In the genomic region with DNA sequence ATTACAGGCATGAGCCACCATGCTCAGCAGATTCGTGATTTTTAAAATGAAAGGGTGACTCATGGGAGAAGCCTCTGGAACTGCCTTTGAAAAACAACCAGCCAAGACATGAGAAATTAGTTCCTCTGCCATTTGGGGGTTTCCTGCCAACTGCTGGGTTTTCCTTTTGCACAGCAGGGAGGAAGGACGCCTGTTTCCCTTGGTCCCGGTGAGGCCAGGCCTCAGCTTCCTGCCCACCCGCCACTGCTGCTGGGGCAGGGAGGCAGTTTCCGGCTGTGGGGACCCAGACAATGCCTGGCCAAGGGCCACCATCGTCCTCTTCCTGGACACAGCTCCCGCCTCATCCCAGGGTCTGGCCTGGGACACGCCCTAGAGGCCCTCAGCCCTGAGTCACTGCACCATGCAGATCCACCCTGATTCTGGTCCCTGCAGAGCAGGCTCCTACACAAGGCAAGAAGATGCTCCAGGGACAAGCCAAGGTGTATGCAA, we compare ENCODE assay signal across 8 cellular contexts. TPM values are rescaled to one million over a fixed set of nuclear protein-coding genes. Genes with fewer than 3 reads are reported as not detected.
DNase-seq lines count a peak whose midpoint lies in the region; ATAC-seq and TF ChIP-seq lines count a peak whose summit lies in the region.

No MANE protein-coding gene starts in this region.

- H3K27me3 ChIP-seq in ovary, result no peaks in the 10 kb centered on the region
- H3K27me3 ChIP-seq in endodermal cell (ENCODE audit: control insufficient read depth, insufficient read depth, low read length, poor library complexity, severe bottlenecking), result no peaks in the 10 kb centered on the region

- H3K4me1 ChIP-seq in ovary (ENCODE audit: insufficient read depth) (peaks cover 12% of the 10 kb centered on the region), endodermal cell (ENCODE audit: control insufficient read depth, insufficient read depth, low read length) (peaks cover 8% of the 10 kb centered on the region)

- no peak overlapping the region for H3K9ac ChIP-seq in endodermal cell (ENCODE audit: extremely low read depth, low read length, poor library complexity, severe bottlenecking)

- H3K4me3 Mint-ChIP-seq in HFFc6, result peak overlapping the region; percentile 29
- H3K4me3 Mint-ChIP-seq in T-helper 17 cell, result no peak overlapping the region
- no peak overlapping the region for H3K4me3 Mint-ChIP-seq in endodermal cell

- H3K27ac Mint-ChIP-seq in HFFc6 (peak overlapping the region; percentile 96), T-helper 17 cell (peak overlapping the region; percentile 88), endodermal cell (no peak overlapping the region)

- H3K27me3 Mint-ChIP-seq in HFFc6 (ENCODE audit: insufficient read depth) (no peaks in the 10 kb centered on the region; the same call in none of the 2 replicates), T-helper 17 cell (no peaks in the 10 kb centered on the region), endodermal cell (ENCODE audit: insufficient read depth) (no peaks in the 10 kb centered on the region)

- H3K9me3 ChIP-seq in T-helper 17 cell (ENCODE audit: control insufficient read depth, low read length, poor library complexity, severe bottlenecking) (no peaks in the 10 kb centered on the region), ovary (no peaks in the 10 kb centered on the region), endodermal cell (ENCODE audit: control insufficient read depth, low read length) (no peaks in the 10 kb centered on the region)

- H3K4me1 Mint-ChIP-seq in HFFc6 (ENCODE audit: low read depth) (peaks cover 80% of the 10 kb centered on the region), T-helper 17 cell (peaks cover 44% of the 10 kb centered on the region), endodermal cell (peaks cover 16% of the 10 kb centered on the region)

- no peak for TF ChIP-seq POLR2A in ovary (IDR thresholded peaks at IDR 0.05)

- no peak for TF ChIP-seq EP300 in ovary (IDR thresholded peaks at IDR 0.05)

- peak overlapping the region in 1 of 2 donors; percentile 19 for H3K27ac ChIP-seq in ovary
- no peak overlapping the region for H3K27ac ChIP-seq in endodermal cell (ENCODE audit: low read depth, low read length)

- DNase-seq in HFFc6, result peak; percentile 86
- no peak for DNase-seq in T-helper 17 cell
- DNase-seq in ovary, result peak in 3 of 5 donors; percentile 55 to 68 (median 64)
- DNase-seq in endodermal cell, result no peak

- 54 to 59% (median 54%) methylated on average over 8 of the region's 8 CpGs for WGBS in ovary, 3 donors
- WGBS in endodermal cell (ENCODE audit: insufficient coverage in 1 of 2, insufficient read length in 1 of 2), 2 experiments, result 87 to 90% methylated on average over 5 to 8 of the region's 8 CpGs

- H3K4me3 ChIP-seq in ovary (no peak overlapping the region), endodermal cell (ENCODE audit: low read length) (no peak overlapping the region)

- TF ChIP-seq CTCF in HFFc6 (IDR thresholded peaks at IDR 0.05), result no peak
- no peak for TF ChIP-seq CTCF in ovary (IDR thresholded peaks at IDR 0.05)
- no peak for TF ChIP-seq CTCF in endodermal cell (conservative IDR thresholded peaks at IDR 0.05)

- H3K9me3 Mint-ChIP-seq in HFFc6 (no peaks in the 10 kb centered on the region), endodermal cell (no peaks in the 10 kb centered on the region)

- ATAC-seq in T-helper 17 cell (no peak), esophagus mucosa (peak; percentile 66), GM19328 (IDR thresholded peaks at IDR 0.05; ENCODE audit: unreplicated experiment) (no peak), HG03354 (IDR thresholded peaks at IDR 0.05; ENCODE audit: poor library complexity, severe bottlenecking, unreplicated experiment) (no peak), GM18873 (IDR thresholded peaks at IDR 0.05; ENCODE audit: low FRiP score, unreplicated experiment) (no peak)

- H3K36me3 ChIP-seq in ovary (no peaks in the 10 kb centered on the region), endodermal cell (ENCODE audit: control insufficient read depth, insufficient read depth, low read length) (peaks cover 29% of the 10 kb centered on the region)

- intact Hi-C loops in ovary (cut with DNase I), result loop anchor here in 1 of 4 donors (5.0 kb wide), 1 partner anchor 230 kb away; no protein-coding TSS in a partner anchor

- H3K36me3 Mint-ChIP-seq in HFFc6 (ENCODE audit: low read depth) (peaks cover 33% of the 10 kb centered on the region), T-helper 17 cell (ENCODE audit: low read depth) (no peaks in the 10 kb centered on the region), endodermal cell (ENCODE audit: low read depth) (peaks cover 17% of the 10 kb centered on the region)

RNA-seq across cellular contexts. Expression of a gene that starts 10.2 kb away (rescaled TPM):
- total RNA-seq in HFFc6 (2021; fragmentation: NEBNext Ultra II Directional; extraction: Animal tissue kit (Norgen Biotek cat#: 25700)), result 10 to 100 TPM; 56.1 to 65.3 (median 60.6) TPM
- total RNA-seq in T-helper 17 cell, result 10 to 100 TPM; 15.8 to 16.2 TPM
- 21.3 TPM for total RNA-seq in esophagus mucosa
- total RNA-seq in ovary, result 10 to 100 TPM in 6 of 7 donors, 1 to 10 TPM in 1; 9.8 to 33.0 (median 22.7) TPM
- polyA plus RNA-seq in ovary, result 10 to 100 TPM in 1 of 2 donors, 1 to 10 TPM in 1; 9.9 to 17.8 TPM
- 10 to 100 TPM; 37.6 to 49.2 TPM for total RNA-seq in endodermal cell
- 20.3 TPM for polyA plus RNA-seq in endodermal cell (2013, experiment 1 of 2)
- 18.3 TPM for polyA plus RNA-seq in endodermal cell (2013, experiment 2 of 2)

RNA-seq across cellular contexts. Expression of a gene that starts 40.1 kb away (rescaled TPM):
- total RNA-seq in HFFc6 (2021; fragmentation: NEBNext Ultra II Directional; extraction: Animal tissue kit (Norgen Biotek cat#: 25700)), result 10 to 100 TPM; 13.8 to 17.1 (median 15.2) TPM
- total RNA-seq in T-helper 17 cell (10 to 100 TPM; 49.5 to 55.5 TPM), esophagus mucosa (12.8 TPM), ovary (10 to 100 TPM; 17.3 to 31.5 (median 25.2) TPM), endodermal cell (10 to 100 TPM; 68.8 to 71.9 TPM)
- polyA plus RNA-seq in ovary, result 10 to 100 TPM in 1 of 2 donors, 1 to 10 TPM in 1; 9.1 to 17.4 TPM
- polyA plus RNA-seq in endodermal cell (2013, experiment 1 of 2), result 61.4 TPM
- polyA plus RNA-seq in endodermal cell (2013, experiment 2 of 2), result 49.3 TPM

Comparison
In these comparisons a context has a peak if more than half of its experiments do, and no peak if none do; other contexts are left out.
1. DNase-seq: peak in HFFc6 (single experiment) and ovary (3 of 5); none in T-helper 17 cell (0 of 3) and endodermal cell (single experiment).